Comparison of ENCODE assay signal across 15 cellular contexts in the genomic region with DNA sequence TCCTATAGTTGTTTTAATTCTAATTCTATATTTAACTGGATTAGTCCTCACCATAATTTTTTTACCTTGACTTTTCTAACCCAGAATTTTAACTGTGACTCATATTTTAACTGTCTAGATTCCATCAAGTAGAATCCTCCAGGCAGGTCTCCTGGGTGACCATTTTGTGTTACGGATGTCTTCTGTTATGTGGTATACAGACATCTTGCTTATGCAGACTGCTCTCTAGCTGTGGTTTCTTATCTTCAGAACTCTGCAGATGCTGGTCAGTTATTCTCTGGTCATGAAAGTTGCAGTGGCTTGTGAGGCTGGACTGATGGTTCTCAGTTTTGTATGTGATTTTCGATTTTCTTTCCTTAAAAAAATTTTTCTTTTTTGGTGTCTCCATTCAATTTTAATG.
DNase-seq lines count a peak whose midpoint lies in the region; ATAC-seq and TF ChIP-seq lines count a peak whose summit lies in the region.
"Had no signal": no experiment of that assay in that cellular context is flagged by ENCODE, and none has a peak within 500 bp of the region (broad histone marks: within the 10 kb centered on the region; RNA-seq: fewer than 3 reads in every experiment).

No MANE protein-coding gene starts in this region.

- H3K4me3 ChIP-seq in SK-N-SH (ENCODE audit: low read depth in 2 of 2, low read length in 1 of 2), result no peak overlapping the region
- H3K4me3 ChIP-seq: SK-N-MC, spleen had no signal

- TF ChIP-seq EP300 in SK-N-SH (IDR thresholded peaks at IDR 0.05; ENCODE audit: borderline replicate concordance in 1 of 2, low read depth in 1 of 2, low read length in 1 of 2), result no peak

- H3K79me2 ChIP-seq in SK-N-SH (ENCODE audit: insufficient read depth), result no peaks in the 10 kb centered on the region

- no peaks in the 10 kb centered on the region for H3F3A ChIP-seq in SK-N-SH (replicated peaks; ENCODE audit: insufficient read depth)

- H3K4me1 ChIP-seq in SK-N-SH (ENCODE audit: control insufficient read depth in 1 of 2, insufficient read depth in 2 of 2, low read depth in 1 of 2, low read length in 1 of 2), result peaks cover 4 to 6% of the 10 kb centered on the region in 2 experiments; a peak in 2 of 4 replicates

- whole genome bisulfite sequencing in SK-N-SH (ENCODE audit: low lambda C conversion rate), result 60% methylated on average over 2 of the region's 2 CpGs

- H3K9me3 Mint-ChIP-seq in activated CD4-positive, alpha-beta memory T cell treated with anti-CD3 and anti-CD28 coated beads, Interleukin-2, amount 10 ng/mL, durations not matched to agents 7 days and 5 days, result no peaks in the 10 kb centered on the region
- H3K9me3 Mint-ChIP-seq in nephron progenitor cell, result no peaks in the 10 kb centered on the region
- H3K9me3 Mint-ChIP-seq: central memory CD8-positive, alpha-beta T cell; naive thymus-derived CD8-positive, alpha-beta T cell had no signal

- H2AFZ ChIP-seq in SK-N-SH (ENCODE audit: low read depth), result 0 out of 2 replicates have a peak overlapping the region, but pooled peaks have one; percentile 7

- no peaks in the 10 kb centered on the region for H3K4me1 Mint-ChIP-seq in activated CD4-positive, alpha-beta memory T cell treated with anti-CD3 and anti-CD28 coated beads, Interleukin-2, amount 10 ng/mL, durations not matched to agents 7 days and 5 days
- peaks cover 11% of the 10 kb centered on the region for H3K4me1 Mint-ChIP-seq in nephron progenitor cell

- H3K9ac ChIP-seq in SK-N-SH, result no peak overlapping the region

- H3K36me3 Mint-ChIP-seq in activated CD4-positive, alpha-beta memory T cell treated with anti-CD3 and anti-CD28 coated beads, Interleukin-2, amount 10 ng/mL, durations not matched to agents 7 days and 5 days (ENCODE audit: low read depth), result peaks cover 3% of the 10 kb centered on the region
- H3K36me3 Mint-ChIP-seq in nephron progenitor cell (ENCODE audit: low read depth), result no peaks in the 10 kb centered on the region

- ATAC-seq in GM18873 (IDR thresholded peaks at IDR 0.05; ENCODE audit: low FRiP score, unreplicated experiment), result peak; percentile 63
- ATAC-seq in HG02938 (IDR thresholded peaks at IDR 0.05; ENCODE audit: unreplicated experiment), result peak; percentile 74
- ATAC-seq: naive thymus-derived CD8-positive, alpha-beta T cell had no signal

- TF ChIP-seq RAD21 in SK-N-SH (IDR thresholded peaks at IDR 0.05; ENCODE audit: low read length), result no peak

- no peak overlapping the region for H3K4me3 Mint-ChIP-seq in activated CD4-positive, alpha-beta memory T cell treated with anti-CD3 and anti-CD28 coated beads, Interleukin-2, amount 10 ng/mL, durations not matched to agents 7 days and 5 days
- no peak overlapping the region for H3K4me3 Mint-ChIP-seq in nephron progenitor cell
- H3K4me3 Mint-ChIP-seq: central memory CD8-positive, alpha-beta T cell; naive thymus-derived CD8-positive, alpha-beta T cell had no signal

- H3K36me3 ChIP-seq in SK-N-SH (replicated peaks in 1 of 2; ENCODE audit: control insufficient read depth in 1 of 2, insufficient read depth in 2 of 2, low read length in 1 of 2), result no peaks in the 10 kb centered on the region
- H3K36me3 ChIP-seq: spleen had no signal

- DNase-seq in SK-N-SH, result no peak
- DNase-seq in myocyte (ENCODE audit: low read depth), result peak; percentile 63
- DNase-seq in activated CD4-positive, alpha-beta memory T cell treated with anti-CD3 and anti-CD28 coated beads, Interleukin-2, amount 10 ng/mL, durations not matched to agents 7 days and 5 days, result no peak
- no peak for DNase-seq in activated CD4-positive, CD25-positive, alpha-beta regulatory T cell treated with anti-CD3 and anti-CD28 coated beads, Interleukin-2, amount 50 U/mL, for 72 hours
- DNase-seq in NCI-H187 (lab: John Stamatoyannopoulos, UW), result no peak
- DNase-seq in nephron progenitor cell, result no peak
- DNase-seq: activated CD4-positive, alpha-beta T cell treated with anti-CD3 and anti-CD28 coated beads for 4 hours; activated effector memory CD4-positive, alpha-beta T cell treated with anti-CD3 and anti-CD28 coated beads, Interleukin-2, amount 50 U/mL, for 16 hours; naive thymus-derived CD8-positive, alpha-beta T cell; NCI-H524; spleen had no signal

- TF ChIP-seq CTCF in SK-N-SH (IDR thresholded peaks at IDR 0.05) (no peak), nephron progenitor cell (IDR thresholded peaks at IDR 0.05) (no peak)

- H3K9me2 ChIP-seq in SK-N-SH, result no peaks in the 10 kb centered on the region

- peak overlapping the region; percentile 30 to 56; a peak in 3 of 4 replicates for H3K27ac ChIP-seq in SK-N-SH (ENCODE audit: low read depth in 2 of 2, low read length in 1 of 2)
- H3K27ac ChIP-seq: SK-N-MC, spleen had no signal

- POLR2A ChIA-PET in SK-N-SH (lab: Yijun Ruan, JAX), result no interaction called here
- POLR2A ChIA-PET in activated CD4-positive, alpha-beta memory T cell treated with anti-CD3 and anti-CD28 coated beads, Interleukin-2, amount 10 ng/mL, durations not matched to agents 7 days and 5 days (lab: Charles Lee), result no interaction called here

- peak overlapping the region; percentile 46; the same call in 1 of the 2 replicates for H3K4me2 ChIP-seq in SK-N-SH

- H3K27me3 Mint-ChIP-seq in activated CD4-positive, alpha-beta memory T cell treated with anti-CD3 and anti-CD28 coated beads, Interleukin-2, amount 10 ng/mL, durations not matched to agents 7 days and 5 days, result no peaks in the 10 kb centered on the region
- H3K27me3 Mint-ChIP-seq in nephron progenitor cell (ENCODE audit: low read depth, poor library complexity), result no peaks in the 10 kb centered on the region
- H3K27me3 Mint-ChIP-seq: central memory CD8-positive, alpha-beta T cell; naive thymus-derived CD8-positive, alpha-beta T cell had no signal

- CTCF ChIA-PET in SK-N-SH (lab: Yijun Ruan, JAX), result no interaction called here
- CTCF ChIA-PET in activated CD4-positive, alpha-beta memory T cell treated with anti-CD3 and anti-CD28 coated beads, Interleukin-2, amount 10 ng/mL, durations not matched to agents 7 days and 5 days (lab: Charles Lee), result no interaction called here

- no peaks in the 10 kb centered on the region for H4K20me1 ChIP-seq in SK-N-SH (ENCODE audit: insufficient read depth)

- H3K27me3 ChIP-seq in SK-N-SH (ENCODE audit: insufficient read depth), result no peaks in the 10 kb centered on the region
- H3K27me3 ChIP-seq: spleen had no signal

- H3K27ac Mint-ChIP-seq in activated CD4-positive, alpha-beta memory T cell treated with anti-CD3 and anti-CD28 coated beads, Interleukin-2, amount 10 ng/mL, durations not matched to agents 7 days and 5 days, result no peak overlapping the region
- H3K27ac Mint-ChIP-seq in nephron progenitor cell, result no peak overlapping the region
- H3K27ac Mint-ChIP-seq: naive thymus-derived CD8-positive, alpha-beta T cell had no signal

- H3K9me3 ChIP-seq in SK-N-SH, result no peaks in the 10 kb centered on the region
- H3K9me3 ChIP-seq: spleen had no signal

TF ChIP-seq in SK-N-SH, 30 proteins besides CTCF, POLR2A, EP300 and RAD21:
- peak; percentile 21; the same call in 1 of the 2 replicates for TF ChIP-seq JUND (IDR thresholded peaks at IDR 0.05)
- no peak for TF ChIP-seq GABPA (IDR thresholded peaks at IDR 0.05; ENCODE audit: low read depth)
- no peak for TF ChIP-seq NRF1 (IDR thresholded peaks at IDR 0.05; ENCODE audit: low read depth, low read length)
- 0 out of 2 replicates have a peak, but pooled peaks have one; percentile 55 for TF ChIP-seq YY1 (IDR thresholded peaks at IDR 0.05; ENCODE audit: low read depth)
- TF ChIP-seq TEAD4 (IDR thresholded peaks at IDR 0.05; ENCODE audit: borderline replicate concordance, insufficient read depth), result 0 out of 2 replicates have a peak, but pooled peaks have one; percentile 14
- no peak for TF ChIP-seq RCOR1 (IDR thresholded peaks at IDR 0.05; ENCODE audit: low read length)
- TF ChIP-seq, protein P1, sequence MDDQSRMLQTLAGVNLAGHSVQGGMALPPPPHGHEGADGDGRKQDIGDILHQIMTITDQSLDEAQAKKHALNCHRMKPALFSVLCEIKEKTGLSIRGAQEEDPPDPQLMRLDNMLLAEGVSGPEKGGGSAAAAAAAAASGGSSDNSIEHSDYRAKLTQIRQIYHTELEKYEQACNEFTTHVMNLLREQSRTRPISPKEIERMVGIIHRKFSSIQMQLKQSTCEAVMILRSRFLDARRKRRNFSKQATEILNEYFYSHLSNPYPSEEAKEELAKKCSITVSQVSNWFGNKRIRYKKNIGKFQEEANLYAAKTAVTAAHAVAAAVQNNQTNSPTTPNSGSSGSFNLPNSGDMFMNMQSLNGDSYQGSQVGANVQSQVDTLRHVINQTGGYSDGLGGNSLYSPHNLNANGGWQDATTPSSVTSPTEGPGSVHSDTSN (IDR thresholded peaks at IDR 0.05), result peak; percentile 37; the same call in 1 of the 2 replicates
- TF ChIP-seq TCF12 (IDR thresholded peaks at IDR 0.05), result peak; percentile 44
- TF ChIP-seq RXRA (IDR thresholded peaks at IDR 0.05; ENCODE audit: borderline replicate concordance, low read depth), result no peak
- no peak for TF ChIP-seq USF2 (IDR thresholded peaks at IDR 0.05; ENCODE audit: borderline replicate concordance, low read depth, low read length)
